In the genomic region with DNA sequence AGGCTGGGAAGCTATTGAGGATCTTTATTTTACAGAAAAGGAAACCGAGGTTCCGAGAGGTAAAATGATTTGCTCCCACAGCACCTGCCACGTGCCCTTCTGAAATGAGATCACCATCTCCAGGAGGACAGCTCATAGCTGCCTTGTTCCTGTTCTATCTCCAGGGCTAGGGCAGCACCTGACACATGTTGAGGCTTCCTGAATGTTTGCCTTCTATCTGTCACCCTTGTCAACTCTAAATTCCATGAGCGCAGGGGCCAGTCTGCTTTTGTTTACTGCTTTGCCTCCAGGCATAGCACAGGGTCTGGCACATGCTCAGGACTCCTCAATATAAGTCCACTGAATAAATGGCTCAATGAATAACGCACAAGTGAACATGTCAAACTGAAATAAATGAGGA, we compare ENCODE assay signal across 26 cellular contexts. TPM values are rescaled to one million over a fixed set of nuclear protein-coding genes. Genes with fewer than 3 reads are reported as not detected.
DNase-seq lines count a peak whose midpoint lies in the region; ATAC-seq and TF ChIP-seq lines count a peak whose summit lies in the region.
"Had no signal": no experiment of that assay in that cellular context is flagged by ENCODE, and none has a peak within 500 bp of the region (broad histone marks: within the 10 kb centered on the region; RNA-seq: fewer than 3 reads in every experiment).

No MANE protein-coding gene starts in this region.

- H3K9me3 ChIP-seq in subcutaneous abdominal adipose tissue (ENCODE audit: control insufficient read depth in 5 of 5, low read length in 5 of 5): no peaks in the 10 kb centered on the region
- H3K9me3 ChIP-seq: left lung, pancreas, tibial nerve had no signal

- H3K9ac ChIP-seq in subcutaneous abdominal adipose tissue (ENCODE audit: low read length in 5 of 5): no peak overlapping the region
- H3K9ac ChIP-seq: neural progenitor cell had no signal

- POLR2A ChIA-PET in WTC11 (lab: Charles Lee): interaction anchor here (0.6 kb wide), 1 partner anchor 41 kb away, joined by 3 read pairs; no protein-coding TSS in a partner anchor

- H3K4me1 ChIP-seq in subcutaneous abdominal adipose tissue (ENCODE audit: control insufficient read depth in 5 of 5, insufficient read depth in 5 of 5, low read length in 5 of 5): peaks cover 8 to 77% (median 57%) of the 10 kb centered on the region in 5 donors
- H3K4me1 ChIP-seq: pancreas had no signal

- H3K27ac Mint-ChIP-seq in brain: peak overlapping the region in 3 of 5 experiments; percentile 57 to 78 (median 74)
- no peak overlapping the region for H3K27ac Mint-ChIP-seq in WTC11
- H3K27ac Mint-ChIP-seq: activated CD8-positive, alpha-beta memory T cell treated with anti-CD3 and anti-CD28 coated beads, Interleukin-2, amount 10 ng/mL, durations not matched to agents 7 days and 5 days; neural progenitor cell had no signal

- peak; percentile 56 for DNase-seq in NCI-H2029 (lab: John Stamatoyannopoulos, UW)
- DNase-seq in left lobe of liver (ENCODE audit: low spot score): no peak
- DNase-seq in activated gamma-delta T cell treated with Interleukin-2 at 50 U/mL for 16 hours: no peak
- no peak for DNase-seq in NCI-H526 (lab: John Stamatoyannopoulos, UW)
- no peak for DNase-seq in WTC11 (ENCODE audit: low spot score)
- DNase-seq: activated CD4-positive, alpha-beta T cell treated with anti-CD3 and anti-CD28 coated beads, Interleukin-2, amount 50 U/mL, for 4 hours; activated CD8-positive, alpha-beta memory T cell treated with anti-CD3 and anti-CD28 coated beads, Interleukin-2, amount 10 ng/mL, durations not matched to agents 7 days and 5 days; activated naive CD4-positive, alpha-beta T cell treated with Interleukin-2 at 50 U/mL for 16 hours; activated T-cell treated with anti-CD3 and anti-CD28 coated beads, Interleukin-2, amount 50 U/mL, for 48 hours; hypothalamus; left lung; NCI-H1048; NCI-H446 treated with DMSO at 0.1 percent for 48 hours; NCI-H82; pancreas; retina; RPMI8226; stimulated activated CD4-positive, alpha-beta T cell treated with anti-CD3 and anti-CD28 coated beads, Interleukin-2, amount 100 ng/mL, for 24 hours; T-helper 1 cell had no signal

- no peak overlapping the region for H3K4me3 ChIP-seq in subcutaneous abdominal adipose tissue (ENCODE audit: low read depth in 1 of 5, low read length in 5 of 5)
- H3K4me3 ChIP-seq: left lung, neural progenitor cell, pancreas, tibial nerve had no signal

- CTCF ChIA-PET in WTC11 (lab: Charles Lee): interaction anchor here (0.8 to 1.6 kb wide), 3 partner anchors 18 to 191 kb away, joined by 4 to 7 read pairs (median 5); no protein-coding TSS in a partner anchor

- H3K4me3 Mint-ChIP-seq in brain (no peak overlapping the region), WTC11 (no peak overlapping the region)
- H3K4me3 Mint-ChIP-seq: activated CD8-positive, alpha-beta memory T cell treated with anti-CD3 and anti-CD28 coated beads, Interleukin-2, amount 10 ng/mL, durations not matched to agents 7 days and 5 days; central memory CD8-positive, alpha-beta T cell; endodermal cell; neural progenitor cell had no signal

- H3K27ac ChIP-seq in subcutaneous abdominal adipose tissue (ENCODE audit: low read depth, low read length): peak overlapping the region; percentile 94
- H3K27ac ChIP-seq: left lung, neural progenitor cell, pancreas, tibial nerve had no signal

- H3K9me3 Mint-ChIP-seq in brain (no peaks in the 10 kb centered on the region), WTC11 (no peaks in the 10 kb centered on the region)
- H3K9me3 Mint-ChIP-seq: central memory CD8-positive, alpha-beta T cell; endodermal cell; neural progenitor cell had no signal

- H3K4me1 Mint-ChIP-seq in brain (no peaks in the 10 kb centered on the region), WTC11 (0 out of 2 replicates have a peak, but pooled peaks cover 3% of the 10 kb centered on the region)
- H3K4me1 Mint-ChIP-seq: central memory CD8-positive, alpha-beta T cell; endodermal cell had no signal

- H3K36me3 ChIP-seq in subcutaneous abdominal adipose tissue (ENCODE audit: control insufficient read depth in 5 of 5, insufficient read depth in 5 of 5, low read length in 5 of 5): peaks cover 3 to 84% (median 64%) of the 10 kb centered on the region in 5 donors
- H3K36me3 ChIP-seq: neural progenitor cell had no signal

- H3K27me3 Mint-ChIP-seq in brain (no peaks in the 10 kb centered on the region), WTC11 (ENCODE audit: low read depth) (no peaks in the 10 kb centered on the region; the same call in 1 of the 2 replicates)
- H3K27me3 Mint-ChIP-seq: activated CD8-positive, alpha-beta memory T cell treated with anti-CD3 and anti-CD28 coated beads, Interleukin-2, amount 10 ng/mL, durations not matched to agents 7 days and 5 days; central memory CD8-positive, alpha-beta T cell had no signal

- H3K27me3 ChIP-seq in subcutaneous abdominal adipose tissue (ENCODE audit: control insufficient read depth in 5 of 5, insufficient read depth in 4 of 5, low read length in 5 of 5): no peaks in the 10 kb centered on the region
- H3K27me3 ChIP-seq: left lung, neural progenitor cell, pancreas, tibial nerve had no signal

- TF ChIP-seq CTCF in brain (conservative IDR thresholded peaks at IDR 0.05) (no peak), WTC11 (IDR thresholded peaks at IDR 0.05) (no peak)

- H3K36me3 Mint-ChIP-seq in brain (peaks cover 72% of the 10 kb centered on the region), WTC11 (peaks cover 44% of the 10 kb centered on the region)

- ATAC-seq in left lobe of liver: peak; percentile 9
- ATAC-seq in WTC11: no peak
- ATAC-seq: activated CD4-positive, CD25-positive, alpha-beta regulatory T cell treated with anti-CD3 and anti-CD28 coated beads, Interleukin-2, amount 50 U/mL, for 24 hours; activated CD8-positive, alpha-beta memory T cell treated with anti-CD3 and anti-CD28 coated beads, Interleukin-2, amount 10 ng/mL, durations not matched to agents 7 days and 5 days; left lung had no signal

TF ChIP-seq in WTC11, 78 proteins besides CTCF, POLR2A, EP300 and RAD21 (continues in another document):
- TF ChIP-seq, protein P1, sequence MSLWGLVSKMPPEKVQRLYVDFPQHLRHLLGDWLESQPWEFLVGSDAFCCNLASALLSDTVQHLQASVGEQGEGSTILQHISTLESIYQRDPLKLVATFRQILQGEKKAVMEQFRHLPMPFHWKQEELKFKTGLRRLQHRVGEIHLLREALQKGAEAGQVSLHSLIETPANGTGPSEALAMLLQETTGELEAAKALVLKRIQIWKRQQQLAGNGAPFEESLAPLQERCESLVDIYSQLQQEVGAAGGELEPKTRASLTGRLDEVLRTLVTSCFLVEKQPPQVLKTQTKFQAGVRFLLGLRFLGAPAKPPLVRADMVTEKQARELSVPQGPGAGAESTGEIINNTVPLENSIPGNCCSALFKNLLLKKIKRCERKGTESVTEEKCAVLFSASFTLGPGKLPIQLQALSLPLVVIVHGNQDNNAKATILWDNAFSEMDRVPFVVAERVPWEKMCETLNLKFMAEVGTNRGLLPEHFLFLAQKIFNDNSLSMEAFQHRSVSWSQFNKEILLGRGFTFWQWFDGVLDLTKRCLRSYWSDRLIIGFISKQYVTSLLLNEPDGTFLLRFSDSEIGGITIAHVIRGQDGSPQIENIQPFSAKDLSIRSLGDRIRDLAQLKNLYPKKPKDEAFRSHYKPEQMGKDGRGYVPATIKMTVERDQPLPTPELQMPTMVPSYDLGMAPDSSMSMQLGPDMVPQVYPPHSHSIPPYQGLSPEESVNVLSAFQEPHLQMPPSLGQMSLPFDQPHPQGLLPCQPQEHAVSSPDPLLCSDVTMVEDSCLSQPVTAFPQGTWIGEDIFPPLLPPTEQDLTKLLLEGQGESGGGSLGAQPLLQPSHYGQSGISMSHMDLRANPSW (CRISPR knock-in tag; conservative IDR thresholded peaks at IDR 0.05; ENCODE audit: low read depth): no peak
- no peak for TF ChIP-seq CBFB (CRISPR knock-in tag; IDR thresholded peaks at IDR 0.05; ENCODE audit: low read depth)
- no peak for TF ChIP-seq NR3C1 (CRISPR knock-in tag; conservative IDR thresholded peaks at IDR 0.05; ENCODE audit: low read depth)
- no peak for TF ChIP-seq JAZF1 (CRISPR knock-in tag; IDR thresholded peaks at IDR 0.05)
- no peak for TF ChIP-seq ZNF416 (CRISPR knock-in tag; IDR thresholded peaks at IDR 0.05)
- TF ChIP-seq TCF7 (CRISPR knock-in tag; IDR thresholded peaks at IDR 0.05; ENCODE audit: low read depth): no peak
- no peak for TF ChIP-seq PRRX2 (CRISPR knock-in tag; IDR thresholded peaks at IDR 0.05)
- no peak for TF ChIP-seq ATF2 (CRISPR knock-in tag; IDR thresholded peaks at IDR 0.05; ENCODE audit: borderline replicate concordance, low read depth)
- TF ChIP-seq SMAD3 (CRISPR knock-in tag; IDR thresholded peaks at IDR 0.05; ENCODE audit: borderline replicate concordance): no peak
- no peak for TF ChIP-seq GTF2I (CRISPR knock-in tag; conservative IDR thresholded peaks at IDR 0.05)
- TF ChIP-seq SOX15 (CRISPR knock-in tag; IDR thresholded peaks at IDR 0.05): no peak
- TF ChIP-seq ZNF232 (CRISPR knock-in tag; IDR thresholded peaks at IDR 0.05): no peak

RNA-seq across cellular contexts. Expression of gene ASCC2, which starts 24.1 kb away (rescaled TPM):
- polyA plus RNA-seq in brain (ENCODE audit: insufficient read depth, low read depth, low replicate concordance): 40.8 TPM
- total RNA-seq in left lobe of liver: 46.9 TPM
- total RNA-seq in WTC11 (2021): 42.2 to 43.9 TPM (median 43.6 TPM) in 3 replicates

RNA-seq across cellular contexts. Expression of gene UQCR10, which starts 46.8 kb away (rescaled TPM):
- polyA plus RNA-seq in brain (ENCODE audit: insufficient read depth, low read depth, low replicate concordance): 195 TPM
- total RNA-seq in left lobe of liver (65.5 TPM), WTC11 (2021) (119 to 140 TPM (median 131 TPM) in 3 replicates)

RNA-seq across cellular contexts. Expression of gene ZMAT5, which starts 47.2 kb away (rescaled TPM):
- 55.5 TPM for polyA plus RNA-seq in brain (ENCODE audit: insufficient read depth, low read depth, low replicate concordance)
- total RNA-seq in left lobe of liver (11.1 TPM), WTC11 (2021) (13.4 to 17.3 TPM (median 17.2 TPM) in 3 replicates)
